8 cellular contexts compared by ENCODE assay signal in genomic region chr6:57089687-57090457, GRCh38. TPM values are rescaled to one million over a fixed set of nuclear protein-coding genes. Genes with fewer than 3 reads are reported as not detected.
DNase-seq lines count a peak whose midpoint lies in the region; ATAC-seq lines count a peak whose summit lies in the region.

Gene ZNF451 (plus strand): TSS chr6:57090188. CDS start chr6:57090254, 66 bp downstream.

- H3K4me1 ChIP-seq in NT2/D1 (ENCODE audit: insufficient read depth, insufficient read length) (no peaks in the 10 kb centered on the region), endocrine pancreas (ENCODE audit: control insufficient read depth, insufficient read depth, low read length) (peaks cover 24% of the 10 kb centered on the region), mesendoderm (ENCODE audit: control insufficient read depth, low read depth, low read length) (peaks cover 1% of the 10 kb centered on the region)

- H2BK15ac ChIP-seq in mesendoderm (replicated peaks; ENCODE audit: low read depth): no peak within 1 kb of the TSS

- DNase-seq in COR-L47 (lab: John Stamatoyannopoulos, UW) (peak; percentile 97), HUDEP-2 (lab: John Stamatoyannopoulos, UW; ENCODE audit: unreplicated experiment in 76 of 76) (peak; percentile 66 to 100 (median 99)), NT2/D1 (ENCODE audit: low read depth, low spot score) (peak; percentile 86), mesendoderm (peak; percentile 99)
- peak; percentile 98 for DNase-seq in activated CD8-positive, alpha-beta memory T cell treated with anti-CD3 and anti-CD28 coated beads, Interleukin-2, amount 10 ng/mL, durations not matched to agents 7 days and 5 days
- peak; percentile 95 for DNase-seq in stimulated activated CD8-positive, alpha-beta memory T cell treated with anti-CD3 and anti-CD28 coated beads, Interleukin-15, amount 100 ng/mL, for 1 hour (ENCODE audit: low read depth)

- no peaks in the 10 kb centered on the region for H3K27me3 Mint-ChIP-seq in activated CD8-positive, alpha-beta memory T cell treated with anti-CD3 and anti-CD28 coated beads, Interleukin-2, amount 10 ng/mL, durations not matched to agents 7 days and 5 days

- no peak within 1 kb of the TSS for H3K18ac ChIP-seq in mesendoderm (ENCODE audit: low read length)

- no peak within 1 kb of the TSS for H2BK5ac ChIP-seq in mesendoderm (ENCODE audit: low read length)

- H3K4me2 ChIP-seq in mesendoderm (ENCODE audit: low read length): no peak within 1 kb of the TSS

- H3K27me3 ChIP-seq in NT2/D1 (ENCODE audit: insufficient read depth, insufficient read length) (no peaks in the 10 kb centered on the region), endocrine pancreas (ENCODE audit: control insufficient read depth, insufficient read depth, low read length) (no peaks in the 10 kb centered on the region), mesendoderm (ENCODE audit: insufficient read depth, low read length, poor library complexity) (no peaks in the 10 kb centered on the region)

- no CpG with 5 or more reads among the region's 58 CpGs for WGBS in mesendoderm (ENCODE audit: extremely low coverage, insufficient coverage, low lambda C conversion rate)

- no peak within 1 kb of the TSS for H3K4ac ChIP-seq in mesendoderm (ENCODE audit: low read depth, low read length)

- H3K79me2 ChIP-seq in mesendoderm (ENCODE audit: control insufficient read depth, insufficient read depth, low read length): peaks cover 11% of the 10 kb centered on the region

- no peak within 1 kb of the TSS for H2BK120ac ChIP-seq in mesendoderm (ENCODE audit: low read depth, low read length)

- H3K56ac ChIP-seq in mesendoderm (ENCODE audit: low read length): peak within 1 kb of the TSS; percentile 94

- H3K27ac Mint-ChIP-seq in activated CD8-positive, alpha-beta memory T cell treated with anti-CD3 and anti-CD28 coated beads, Interleukin-2, amount 10 ng/mL, durations not matched to agents 7 days and 5 days: peak within 1 kb of the TSS; percentile 86

- peaks cover 20% of the 10 kb centered on the region for H3K36me3 ChIP-seq in NT2/D1 (ENCODE audit: insufficient read depth, insufficient read length, low read length)
- no peaks in the 10 kb centered on the region for H3K36me3 ChIP-seq in endocrine pancreas (ENCODE audit: control insufficient read depth, insufficient read depth, low read length)
- H3K36me3 ChIP-seq in mesendoderm (ENCODE audit: control insufficient read depth, insufficient read depth, low read length): no peaks in the 10 kb centered on the region

- H3K4me3 ChIP-seq in NT2/D1 (ENCODE audit: insufficient read length, low read depth) (peak within 1 kb of the TSS; percentile 50), endocrine pancreas (ENCODE audit: control insufficient read depth, insufficient read depth, low read length) (peak within 1 kb of the TSS; percentile 58), mesendoderm (ENCODE audit: low read length) (peak within 1 kb of the TSS; percentile 61)

- H4K5ac ChIP-seq in mesendoderm (ENCODE audit: low read length): no peak within 1 kb of the TSS

- ATAC-seq in GM21381 (IDR thresholded peaks at IDR 0.05; ENCODE audit: unreplicated experiment): peak; percentile 95
- peak; percentile 94 for ATAC-seq in activated CD8-positive, alpha-beta memory T cell treated with anti-CD3 and anti-CD28 coated beads, Interleukin-2, amount 10 ng/mL, durations not matched to agents 7 days and 5 days

- H3K4me1 Mint-ChIP-seq in activated CD8-positive, alpha-beta memory T cell treated with anti-CD3 and anti-CD28 coated beads, Interleukin-2, amount 10 ng/mL, durations not matched to agents 7 days and 5 days: peaks cover 32% of the 10 kb centered on the region

- H3K9me3 ChIP-seq in NT2/D1 (ENCODE audit: insufficient read depth, low read length) (no peaks in the 10 kb centered on the region), endocrine pancreas (ENCODE audit: control insufficient read depth, low read length) (no peaks in the 10 kb centered on the region)

- H3K9ac ChIP-seq in NT2/D1 (ENCODE audit: insufficient read length, low read depth) (peak within 1 kb of the TSS; percentile 67), endocrine pancreas (ENCODE audit: control insufficient read depth, insufficient read depth, low read length) (peak within 1 kb of the TSS; percentile 48), mesendoderm (ENCODE audit: low read length) (peak within 1 kb of the TSS; percentile 81)

- no peak within 1 kb of the TSS for H4K8ac ChIP-seq in mesendoderm (ENCODE audit: low read depth, low read length)

- peaks cover 1% of the 10 kb centered on the region for H3K79me1 ChIP-seq in mesendoderm (ENCODE audit: low read length)

- no peak within 1 kb of the TSS for H3K23ac ChIP-seq in mesendoderm (ENCODE audit: low read length)

- CTCF ChIA-PET in activated CD8-positive, alpha-beta memory T cell treated with anti-CD3 and anti-CD28 coated beads, Interleukin-2, amount 10 ng/mL, durations not matched to agents 7 days and 5 days (lab: Charles Lee): interaction anchor here (1.0 to 1.5 kb wide), 3 partner anchors 14 to 227 kb away, joined by 3 to 4 read pairs (median 3); partner anchors contain the start of gene PRIM2

- peak within 1 kb of the TSS; percentile 79 for H3K4me3 Mint-ChIP-seq in activated CD8-positive, alpha-beta memory T cell treated with anti-CD3 and anti-CD28 coated beads, Interleukin-2, amount 10 ng/mL, durations not matched to agents 7 days and 5 days

- H2AK5ac ChIP-seq in mesendoderm (ENCODE audit: low read length): no peak within 1 kb of the TSS

- peaks cover 19% of the 10 kb centered on the region for H3K36me3 Mint-ChIP-seq in activated CD8-positive, alpha-beta memory T cell treated with anti-CD3 and anti-CD28 coated beads, Interleukin-2, amount 10 ng/mL, durations not matched to agents 7 days and 5 days

- peak within 1 kb of the TSS; percentile 79 for H3K27ac ChIP-seq in mesendoderm (ENCODE audit: low read depth, low read length)

- H3K9me3 Mint-ChIP-seq in activated CD8-positive, alpha-beta memory T cell treated with anti-CD3 and anti-CD28 coated beads, Interleukin-2, amount 10 ng/mL, durations not matched to agents 7 days and 5 days (ENCODE audit: low read depth): no peaks in the 10 kb centered on the region

RNA-seq across cellular contexts. Expression of gene ZNF451, which starts in this region (rescaled TPM):
- total RNA-seq in activated CD8-positive, alpha-beta memory T cell treated with anti-CD3 and anti-CD28 coated beads, Interleukin-2, amount 10 ng/mL, durations not matched to agents 7 days and 5 days: 10 to 100 TPM; 64.9 to 68.7 TPM
- 13.5 TPM for polyA plus RNA-seq in mesendoderm (2013, experiment 1 of 2)
- polyA plus RNA-seq in mesendoderm (2013, experiment 2 of 2): 13.1 TPM

Comparison
In these comparisons a context has a peak if more than half of its experiments do, and no peak if none do; other contexts are left out.
1. Peak in every context shown above with its lines: DNase-seq, ATAC-seq, H3K4me3 ChIP-seq and H3K27ac ChIP-seq.